ENCODE assay signal across 7 cellular contexts in the genomic region with DNA sequence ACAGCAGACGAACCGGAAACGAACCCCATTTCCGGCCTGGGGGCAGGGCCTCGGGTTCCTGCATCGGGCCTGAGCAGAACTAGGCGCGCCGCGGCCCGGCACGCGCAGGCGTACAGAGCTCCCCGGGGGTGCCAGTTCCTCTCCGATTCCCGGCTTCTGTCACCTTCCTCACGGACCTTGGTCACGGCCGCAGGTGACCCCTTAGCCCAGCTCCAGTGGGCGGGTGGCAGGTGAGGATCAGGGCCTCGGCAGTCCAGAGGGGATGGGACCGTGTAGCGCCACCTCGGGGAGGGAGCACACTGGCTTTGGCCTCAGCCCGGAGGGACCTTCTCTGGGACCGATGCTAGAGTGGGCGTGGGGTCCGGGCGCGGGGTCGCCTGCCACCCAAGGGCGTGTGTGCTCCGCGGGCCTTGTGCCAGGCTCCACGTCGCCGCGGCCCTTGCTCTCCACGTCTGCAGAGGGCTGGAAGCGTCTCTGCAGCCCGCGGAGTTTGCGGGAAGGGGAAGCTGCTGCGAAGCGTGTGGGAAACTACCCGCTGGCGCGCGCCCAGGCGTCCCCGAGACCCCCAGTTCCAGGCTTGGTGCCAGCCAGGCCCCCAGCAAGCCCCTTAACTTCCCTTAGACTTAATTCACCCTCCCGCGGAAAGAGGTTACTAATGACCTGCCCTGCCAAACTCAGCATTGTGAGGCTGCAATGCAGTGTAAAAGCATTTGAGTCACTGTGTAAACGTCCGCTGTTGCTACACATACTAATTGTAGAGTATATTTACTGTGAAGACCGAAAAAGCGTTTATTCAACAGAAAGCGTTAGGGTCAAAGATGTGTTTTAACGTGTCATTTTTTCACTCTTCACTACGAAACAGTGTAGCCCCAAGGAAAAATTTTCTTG. TPM values are rescaled to one million over a fixed set of nuclear protein-coding genes. Genes with fewer than 3 reads are reported as not detected.
DNase-seq lines count a peak whose midpoint lies in the region; ATAC-seq and TF ChIP-seq lines count a peak whose summit lies in the region.

TRAPPC12 (plus strand) TSS at position 48 of the 888 bp plus-strand sequence. CDS start 7,930 bp downstream, outside the sequence.

- no peaks in the 10 kb centered on the region for H3K27me3 ChIP-seq in ascending aorta

- intact Hi-C loops in T-helper 2 cell treated with Interferon-gamma antibody and Interleukin-4, amounts not matched to agents 100 ng/mL and 5 ng/mL, for 36 hours (cut with micrococcal nuclease): loop anchor here (1.0 to 5.0 kb wide), 2 partner anchors 195 to 1323 kb away; partner anchors contain the start of gene RPS7
- intact Hi-C loops in ascending aorta (cut with DNase I): loop anchor here (1.0 to 10.0 kb wide), 4 partner anchors 82 to 1545 kb away; no protein-coding TSS in a partner anchor

- in situ Hi-C loops in GM13976 (cut with MboI; ENCODE audit: low sequenced_read_pairs, unreplicated experiment): no loop called here

- ATAC-seq in HG02678 (IDR thresholded peaks at IDR 0.05; ENCODE audit: unreplicated experiment): peak; percentile 76

- H3K27ac ChIP-seq in ascending aorta: peak within 1 kb of the TSS; percentile 86 to 95

- H3K36me3 ChIP-seq in ascending aorta: peaks cover 3 to 4% of the 10 kb centered on the region in 2 donors

- TF ChIP-seq CTCF in GM13976 (IDR thresholded peaks at IDR 0.05; ENCODE audit: borderline replicate concordance, control extremely low read depth, extremely low read depth, insufficient read depth, missing control alignments) (peak; percentile 43), ascending aorta (IDR thresholded peaks at IDR 0.05) (peak in 2 of 3 experiments; percentile 20 to 54)

- peak within 1 kb of the TSS; percentile 77 to 81 for H3K4me3 ChIP-seq in ascending aorta

- DNase-seq in GM13976 (ENCODE audit: low spot score): peak; percentile 92
- peak; percentile 87 for DNase-seq in NCI-H128 (lab: John Stamatoyannopoulos, UW; ENCODE audit: unreplicated experiment)
- DNase-seq in ascending aorta (ENCODE audit: low spot score in 2 of 2): peak; percentile 57 to 95
- peak; percentile 90 for DNase-seq in hepatic stellate cell (ENCODE audit: low spot score)
- DNase-seq in retina: peak; percentile 96

- no peaks in the 10 kb centered on the region for H3K9me3 ChIP-seq in ascending aorta

- H3K4me1 ChIP-seq in ascending aorta: peaks cover 3 to 19% of the 10 kb centered on the region in 2 donors

RNA-seq across cellular contexts. Expression of gene TRAPPC12, which starts in this region (rescaled TPM):
- total RNA-seq in T-helper 2 cell treated with Interferon-gamma antibody and Interleukin-4, amounts not matched to agents 100 ng/mL and 5 ng/mL, for 36 hours: 90.0 and 92.1 TPM in 2 replicates
- 94.0 TPM for total RNA-seq in ascending aorta

Comparison
In these comparisons a context has a peak if more than half of its experiments do, and no peak if none do; other contexts are left out.
1. Peak in every context shown above with its lines: DNase-seq, ATAC-seq, H3K4me3 ChIP-seq and H3K27ac ChIP-seq.